ENCODE assay signal across 18 cellular contexts in the genomic region with DNA sequence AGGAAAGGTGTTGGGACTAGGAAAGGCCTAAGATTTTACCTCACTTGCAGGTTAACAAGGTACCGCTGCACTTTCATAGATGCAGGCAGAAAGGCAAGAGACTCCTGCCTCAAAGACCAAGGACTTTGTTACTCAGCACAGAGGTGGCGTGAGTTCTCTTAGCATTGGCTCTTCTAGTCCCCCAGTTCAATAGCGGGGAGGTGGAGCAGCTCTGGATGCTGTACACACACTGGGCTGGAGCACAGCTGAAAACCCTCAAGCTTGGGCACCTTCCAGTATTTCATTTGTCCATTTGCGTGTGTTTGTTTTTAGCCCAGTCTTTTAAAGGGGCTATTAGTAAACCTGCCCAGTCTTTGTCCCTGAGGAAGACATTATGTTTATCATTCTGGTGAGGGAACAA.
DNase-seq lines count a peak whose midpoint lies in the region; ATAC-seq and TF ChIP-seq lines count a peak whose summit lies in the region.
"Had no signal": no experiment of that assay in that cellular context is flagged by ENCODE, and none has a peak within 500 bp of the region (broad histone marks: within the 10 kb centered on the region; RNA-seq: fewer than 3 reads in every experiment).

No MANE protein-coding gene starts in this region.

- TF ChIP-seq RAD21 in neural cell (conservative IDR thresholded peaks at IDR 0.05): no peak

- no peak overlapping the region for H2AFZ ChIP-seq in neural cell (ENCODE audit: low read depth, low read length)

- peak overlapping the region; percentile 29 for H3K4me3 ChIP-seq in neural cell (ENCODE audit: low read length)
- H3K4me3 ChIP-seq: SK-N-MC had no signal

- no peaks in the 10 kb centered on the region for H3K27me3 ChIP-seq in neural cell (ENCODE audit: insufficient read depth, low read depth, low read length)

- H3K4me2 ChIP-seq in neural cell (ENCODE audit: low read length): no peak overlapping the region

- TF ChIP-seq CTCF in neural cell (IDR thresholded peaks at IDR 0.05; ENCODE audit: poor library complexity, severe bottlenecking): no peak

- H3K27ac ChIP-seq in neural cell (ENCODE audit: low read length): peak overlapping the region; percentile 62
- H3K27ac ChIP-seq: SK-N-MC had no signal

- H3K36me3 ChIP-seq in neural cell (ENCODE audit: insufficient read depth, low read length): no peaks in the 10 kb centered on the region

- no peak for TF ChIP-seq EP300 in neural cell (conservative IDR thresholded peaks at IDR 0.05; ENCODE audit: poor library complexity, severe bottlenecking)

- peak; percentile 4 for DNase-seq in NCI-H2196 (lab: John Stamatoyannopoulos, UW; ENCODE audit: unreplicated experiment)
- DNase-seq in NCI-H2196 treated with DMSO at 0.1 percent for 48 hours (lab: John Stamatoyannopoulos, UW; ENCODE audit: unreplicated experiment): no peak
- peak; percentile 67 for DNase-seq in NCI-H748 treated with DMSO at 0.1 percent for 48 hours (lab: John Stamatoyannopoulos, UW)
- DNase-seq in cerebellar cortex (ENCODE audit: low spot score): peak; percentile 6
- no peak for DNase-seq in H4 (ENCODE audit: low spot score)
- no peak for DNase-seq in superior temporal gyrus (ENCODE audit: extremely low spot score)
- DNase-seq: Calu3; CD4-positive, CD25-positive, alpha-beta regulatory T cell; DND-41; GF-D8; Karpas-422; NCI-H2081 treated with DMSO at 0.1 percent for 48 hours; NCI-H446; PC-3; T-cell had no signal

- no peaks in the 10 kb centered on the region for H3K9me3 ChIP-seq in neural cell (ENCODE audit: low read length)

- no peaks in the 10 kb centered on the region for H3K9me2 ChIP-seq in neural cell (ENCODE audit: insufficient read depth, low read length)

- no peaks in the 10 kb centered on the region for H3F3A ChIP-seq in neural cell (ENCODE audit: insufficient read depth, low read length, poor library complexity, severe bottlenecking)

- H3K9ac ChIP-seq in neural cell (ENCODE audit: low read length): no peak overlapping the region

- no peaks in the 10 kb centered on the region for H3K79me2 ChIP-seq in neural cell (replicated peaks; ENCODE audit: insufficient read depth, low read length)

- H4K20me1 ChIP-seq in neural cell (ENCODE audit: insufficient read depth): no peaks in the 10 kb centered on the region

- no peak for ATAC-seq in GM18858 (IDR thresholded peaks at IDR 0.05; ENCODE audit: unreplicated experiment)
- ATAC-seq: PC-3, T-cell had no signal

TF ChIP-seq in neural cell, 6 proteins besides CTCF, POLR2A, EP300 and RAD21:
- TF ChIP-seq TAF1 (IDR thresholded peaks at IDR 0.05; ENCODE audit: low read depth): no peak
- no peak for TF ChIP-seq EZH2 (IDR thresholded peaks at IDR 0.05; ENCODE audit: borderline replicate concordance, insufficient read depth, low read length, poor library complexity, severe bottlenecking)
- TF ChIP-seq MXI1 (conservative IDR thresholded peaks at IDR 0.05; ENCODE audit: poor library complexity, severe bottlenecking): no peak
- TF ChIP-seq, protein P1, sequence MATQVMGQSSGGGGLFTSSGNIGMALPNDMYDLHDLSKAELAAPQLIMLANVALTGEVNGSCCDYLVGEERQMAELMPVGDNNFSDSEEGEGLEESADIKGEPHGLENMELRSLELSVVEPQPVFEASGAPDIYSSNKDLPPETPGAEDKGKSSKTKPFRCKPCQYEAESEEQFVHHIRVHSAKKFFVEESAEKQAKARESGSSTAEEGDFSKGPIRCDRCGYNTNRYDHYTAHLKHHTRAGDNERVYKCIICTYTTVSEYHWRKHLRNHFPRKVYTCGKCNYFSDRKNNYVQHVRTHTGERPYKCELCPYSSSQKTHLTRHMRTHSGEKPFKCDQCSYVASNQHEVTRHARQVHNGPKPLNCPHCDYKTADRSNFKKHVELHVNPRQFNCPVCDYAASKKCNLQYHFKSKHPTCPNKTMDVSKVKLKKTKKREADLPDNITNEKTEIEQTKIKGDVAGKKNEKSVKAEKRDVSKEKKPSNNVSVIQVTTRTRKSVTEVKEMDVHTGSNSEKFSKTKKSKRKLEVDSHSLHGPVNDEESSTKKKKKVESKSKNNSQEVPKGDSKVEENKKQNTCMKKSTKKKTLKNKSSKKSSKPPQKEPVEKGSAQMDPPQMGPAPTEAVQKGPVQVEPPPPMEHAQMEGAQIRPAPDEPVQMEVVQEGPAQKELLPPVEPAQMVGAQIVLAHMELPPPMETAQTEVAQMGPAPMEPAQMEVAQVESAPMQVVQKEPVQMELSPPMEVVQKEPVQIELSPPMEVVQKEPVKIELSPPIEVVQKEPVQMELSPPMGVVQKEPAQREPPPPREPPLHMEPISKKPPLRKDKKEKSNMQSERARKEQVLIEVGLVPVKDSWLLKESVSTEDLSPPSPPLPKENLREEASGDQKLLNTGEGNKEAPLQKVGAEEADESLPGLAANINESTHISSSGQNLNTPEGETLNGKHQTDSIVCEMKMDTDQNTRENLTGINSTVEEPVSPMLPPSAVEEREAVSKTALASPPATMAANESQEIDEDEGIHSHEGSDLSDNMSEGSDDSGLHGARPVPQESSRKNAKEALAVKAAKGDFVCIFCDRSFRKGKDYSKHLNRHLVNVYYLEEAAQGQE (IDR thresholded peaks at IDR 0.05; ENCODE audit: borderline replicate concordance): no peak
- TF ChIP-seq SMC3 (conservative IDR thresholded peaks at IDR 0.05; ENCODE audit: poor library complexity): no peak
- TF ChIP-seq POLR2AphosphoS5 (IDR thresholded peaks at IDR 0.05): no peak

Comparison
In these comparisons a context has a peak if more than half of its experiments do, and no peak if none do; other contexts are left out.
1. DNase-seq: peak in NCI-H2196 (single experiment), NCI-H748 treated with DMSO at 0.1 percent for 48 hours (single experiment) and cerebellar cortex (single experiment); none in NCI-H2196 treated with DMSO at 0.1 percent for 48 hours (single experiment), H4 (single experiment) and superior temporal gyrus (single experiment).